3 cellular contexts compared by ENCODE assay signal in genomic region chr20:19211661-19212523, GRCh38.
TF ChIP-seq lines count a peak whose summit lies in the region.

No MANE protein-coding gene starts in this region.

TF ChIP-seq in SK-N-SH, 30 proteins besides CTCF, POLR2A, EP300 and RAD21 (continued from another document):
- TF ChIP-seq REST (IDR thresholded peaks at IDR 0.05; ENCODE audit: low read depth, low read length) = no peak
- TF ChIP-seq GABPA (IDR thresholded peaks at IDR 0.05; ENCODE audit: low read depth) = no peak
- TF ChIP-seq ZBTB33 (IDR thresholded peaks at IDR 0.05; ENCODE audit: borderline replicate concordance, low read depth) = no peak

TF ChIP-seq in SK-N-SH treated with all-trans-retinoic acid at 6 μM for 48 hours, 23 proteins besides CTCF, POLR2A, EP300 and RAD21 (continued from another document):
- no peak for TF ChIP-seq CREB5 (CRISPR knock-in tag; IDR thresholded peaks at IDR 0.05; ENCODE audit: low read depth)
- no peak for TF ChIP-seq CSRNP3 (CRISPR knock-in tag; IDR thresholded peaks at IDR 0.05)
- TF ChIP-seq SNAI2 (CRISPR knock-in tag; IDR thresholded peaks at IDR 0.05) = no peak
- TF ChIP-seq PATZ1 (CRISPR knock-in tag; IDR thresholded peaks at IDR 0.05; ENCODE audit: borderline replicate concordance) = no peak
- TF ChIP-seq ESRRG (CRISPR knock-in tag; IDR thresholded peaks at IDR 0.05) = no peak
- no peak for TF ChIP-seq ZNF565 (CRISPR knock-in tag; conservative IDR thresholded peaks at IDR 0.05; ENCODE audit: low read depth)

TF ChIP-seq in WTC11, 78 proteins besides CTCF, POLR2A, EP300 and RAD21 (continued from another document):
- TF ChIP-seq AFF4 (CRISPR knock-in tag; IDR thresholded peaks at IDR 0.05; ENCODE audit: borderline replicate concordance) (no peak), ZNF232 (CRISPR knock-in tag; IDR thresholded peaks at IDR 0.05) (0 out of 2 replicates have a peak, but pooled peaks have one; percentile 40), HMGXB4 (CRISPR knock-in tag; IDR thresholded peaks at IDR 0.05) (0 out of 2 replicates have a peak, but pooled peaks have one; percentile 19)
